28 cellular contexts compared by ENCODE assay signal in the genomic region with DNA sequence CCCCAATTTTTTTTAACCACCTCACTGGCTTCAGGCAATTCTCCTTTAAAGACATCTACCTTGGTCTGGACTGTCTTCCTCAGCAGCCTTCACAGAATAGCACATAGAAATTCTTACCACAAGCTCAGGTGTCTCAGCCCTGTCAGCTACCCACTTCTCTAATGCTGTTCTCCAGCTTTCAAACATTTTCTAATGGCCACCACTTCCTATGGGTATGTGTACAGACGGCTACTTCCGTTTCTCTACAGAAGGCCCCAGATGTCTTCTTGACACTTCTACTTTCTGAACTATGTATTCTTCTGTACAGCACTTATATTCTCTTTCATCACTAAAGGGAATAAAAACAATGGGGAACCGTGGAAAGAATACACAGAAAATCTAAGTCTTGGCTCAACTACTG. TPM values are rescaled to one million over a fixed set of nuclear protein-coding genes. Genes with fewer than 3 reads are reported as not detected.
DNase-seq lines count a peak whose midpoint lies in the region; ATAC-seq and TF ChIP-seq lines count a peak whose summit lies in the region.
"Had no signal": no experiment of that assay in that cellular context is flagged by ENCODE, and none has a peak within 500 bp of the region (broad histone marks: within the 10 kb centered on the region; RNA-seq: fewer than 3 reads in every experiment).

No MANE protein-coding gene starts in this region.

- ATAC-seq in left ventricle myocardium superior (peak; percentile 18), right cardiac atrium (no peak), Panc1 (no peak)
- ATAC-seq: activated T-helper 17 cell treated with anti-CD3 and anti-CD28 coated beads, Interleukin-2, amount 50 U/mL, for 72 hours; HCT116; naive thymus-derived CD8-positive, alpha-beta T cell; right lobe of liver had no signal

- WGBS in right cardiac atrium = 52% methylated on average over 3 of the region's 3 CpGs
- 90 to 95% methylated on average over 3 of the region's 3 CpGs for WGBS in GM23248 (ENCODE audit: low coverage in 1 of 2, low lambda C conversion rate in 2 of 2, missing lambda C conversion rate in 2 of 2), 2 experiments

- no peaks in the 10 kb centered on the region for H3K9me2 ChIP-seq in GM23248 (ENCODE audit: insufficient read depth)

- H3F3A ChIP-seq in GM23248 (ENCODE audit: insufficient read depth) = 0 out of 2 replicates have a peak, but pooled peaks cover 6% of the 10 kb centered on the region

- H2AFZ ChIP-seq in GM23248 = no peak overlapping the region
- H2AFZ ChIP-seq: parathyroid adenoma, PC-9 had no signal

- H3K9me3 Mint-ChIP-seq in type B pancreatic cell = no peaks in the 10 kb centered on the region
- H3K9me3 Mint-ChIP-seq: activated naive CD8-positive, alpha-beta T cell treated with anti-CD3 and anti-CD28 coated beads for 36 hours; activated T-helper 17 cell treated with anti-CD3 and anti-CD28 coated beads, Interleukin-2, amount 50 U/mL, for 72 hours; naive thymus-derived CD8-positive, alpha-beta T cell had no signal

- H3K27ac ChIP-seq in right cardiac atrium (ENCODE audit: low read length) (no peak overlapping the region), Panc1 (ENCODE audit: low read length) (no peak overlapping the region), GM23248 (no peak overlapping the region)
- H3K27ac ChIP-seq: dorsolateral prefrontal cortex, parathyroid adenoma, PC-9, right lobe of liver, SJSA1, VCaP had no signal

- TF ChIP-seq CTCF in Panc1 (IDR thresholded peaks at IDR 0.05) = no peak
- no peak for TF ChIP-seq CTCF in type B pancreatic cell (conservative IDR thresholded peaks at IDR 0.05)

- no peak overlapping the region for H3K4me2 ChIP-seq in GM23248 (ENCODE audit: unreplicated experiment)
- H3K4me2 ChIP-seq: PC-9 had no signal

- no peaks in the 10 kb centered on the region for H3K4me1 ChIP-seq in right cardiac atrium (ENCODE audit: control insufficient read depth, insufficient read depth, low read length)
- H3K4me1 ChIP-seq in Panc1 (ENCODE audit: control insufficient read depth, insufficient read depth, low read length) = peaks cover 24% of the 10 kb centered on the region
- H3K4me1 ChIP-seq in GM23248 (ENCODE audit: insufficient read depth) = peaks cover 34% of the 10 kb centered on the region
- H3K4me1 ChIP-seq: BE2C, parathyroid adenoma, right lobe of liver had no signal

- POLR2A ChIA-PET in Panc1 (lab: Charles Lee) = interaction anchor here (0.7 kb wide), 1 partner anchor 149 kb away, joined by 6 read pairs; no protein-coding TSS in a partner anchor

- H3K79me2 ChIP-seq in GM23248 (ENCODE audit: insufficient read depth) = peaks cover 28% of the 10 kb centered on the region
- H3K79me2 ChIP-seq: parathyroid adenoma had no signal

- peaks cover 4% of the 10 kb centered on the region for H3K36me3 Mint-ChIP-seq in type B pancreatic cell
- H3K36me3 Mint-ChIP-seq: activated naive CD8-positive, alpha-beta T cell treated with anti-CD3 and anti-CD28 coated beads for 36 hours; naive thymus-derived CD8-positive, alpha-beta T cell had no signal

- peak overlapping the region; percentile 1 for H3K27ac Mint-ChIP-seq in type B pancreatic cell
- H3K27ac Mint-ChIP-seq: activated naive CD8-positive, alpha-beta T cell treated with anti-CD3 and anti-CD28 coated beads for 36 hours; activated T-helper 17 cell treated with anti-CD3 and anti-CD28 coated beads, Interleukin-2, amount 50 U/mL, for 72 hours had no signal

- H3K36me3 ChIP-seq in Panc1 (ENCODE audit: control insufficient read depth, insufficient read depth, low read length) (no peaks in the 10 kb centered on the region), GM23248 (ENCODE audit: low read depth) (no peaks in the 10 kb centered on the region)
- H3K36me3 ChIP-seq: BE2C, right lobe of liver, SJSA1 had no signal

- H3K4me3 Mint-ChIP-seq in type B pancreatic cell = no peak overlapping the region
- H3K4me3 Mint-ChIP-seq: activated naive CD8-positive, alpha-beta T cell treated with anti-CD3 and anti-CD28 coated beads for 36 hours; activated T-helper 17 cell treated with anti-CD3 and anti-CD28 coated beads, Interleukin-2, amount 50 U/mL, for 72 hours; naive thymus-derived CD8-positive, alpha-beta T cell had no signal

- no peaks in the 10 kb centered on the region for H3K9me3 ChIP-seq in right cardiac atrium (ENCODE audit: control insufficient read depth, low read length)
- no peaks in the 10 kb centered on the region for H3K9me3 ChIP-seq in Panc1 (ENCODE audit: control insufficient read depth, insufficient read depth, low read depth, low read length)
- no peaks in the 10 kb centered on the region for H3K9me3 ChIP-seq in GM23248 (ENCODE audit: low read depth)
- H3K9me3 ChIP-seq: BE2C, right lobe of liver, SJSA1 had no signal

- H3K4me3 ChIP-seq in right cardiac atrium (ENCODE audit: low read length) (no peak overlapping the region), Panc1 (ENCODE audit: low read depth in 2 of 2, low read length in 2 of 2) (no peak overlapping the region), GM23248 (no peak overlapping the region)
- H3K4me3 ChIP-seq: dorsolateral prefrontal cortex, PC-9, right lobe of liver, SJSA1 had no signal

- H3K4me1 Mint-ChIP-seq in type B pancreatic cell (ENCODE audit: unreplicated experiment) = no peaks in the 10 kb centered on the region
- H3K4me1 Mint-ChIP-seq: activated naive CD8-positive, alpha-beta T cell treated with anti-CD3 and anti-CD28 coated beads for 36 hours; activated T-helper 17 cell treated with anti-CD3 and anti-CD28 coated beads, Interleukin-2, amount 50 U/mL, for 72 hours; naive thymus-derived CD8-positive, alpha-beta T cell had no signal

- no peak overlapping the region for H3K9ac ChIP-seq in GM23248
- H3K9ac ChIP-seq: parathyroid adenoma had no signal

- DNase-seq in left ventricle myocardium superior = no peak
- no peak for DNase-seq in right cardiac atrium
- peak; percentile 77 for DNase-seq in KBM-7
- DNase-seq in Panc1 (ENCODE audit: low read depth, low spot score) = no peak
- DNase-seq in type B pancreatic cell (ENCODE audit: extremely low spot score, unreplicated experiment) = no peak
- DNase-seq in HPDE6-E6E7 (ENCODE audit: extremely low spot score) = no peak
- no peak for DNase-seq in GM19240 (ENCODE audit: insufficient read length, low spot score)
- DNase-seq in GM23248 = no peak
- DNase-seq: activated CD4-positive, alpha-beta T cell treated with anti-CD3 and anti-CD28 coated beads, Interleukin-2, amount 50 U/mL, for 4 hours; activated CD8-positive, alpha-beta memory T cell treated with anti-CD3 and anti-CD28 coated beads, Interleukin-2, amount 50 U/mL, for 4 hours; activated naive CD8-positive, alpha-beta T cell treated with anti-CD3 and anti-CD28 coated beads for 36 hours; BE2C; Calu3; central memory CD4-positive, alpha-beta T cell; dorsolateral prefrontal cortex; naive thymus-derived CD8-positive, alpha-beta T cell; NCI-H1048; NCI-H187; NCI-H748 treated with DMSO at 0.1 percent for 48 hours; PC-9; right lobe of liver; stimulated activated CD4-positive, alpha-beta T cell treated with anti-CD3 and anti-CD28 coated beads, Interleukin-15, amount 100 ng/mL, for 24 hours; stimulated activated CD8-positive, alpha-beta memory T cell treated with anti-CD3 and anti-CD28 coated beads, Interleukin-4, amount 100 ng/mL, for 48 hours had no signal

- H3K27me3 ChIP-seq in right cardiac atrium (ENCODE audit: control insufficient read depth, insufficient read depth) = no peaks in the 10 kb centered on the region
- H3K27me3 ChIP-seq in Panc1 (ENCODE audit: control insufficient read depth, insufficient read depth, low read length) = no peaks in the 10 kb centered on the region
- no peaks in the 10 kb centered on the region for H3K27me3 ChIP-seq in GM23248 (replicated peaks; ENCODE audit: insufficient read depth)
- H3K27me3 ChIP-seq: BE2C, right lobe of liver, SJSA1 had no signal

- TSS peak; percentile 15 for BruUV-seq in Panc1 (replicated peaks; lab: Mats Ljungman, UMichigan)

- no peaks in the 10 kb centered on the region for H4K20me1 ChIP-seq in GM23248 (ENCODE audit: insufficient read depth)

- in situ Hi-C loops in KBM-7 (cut with MboI; ENCODE audit: low pct_unique_long_range_greater_than_20kb, low sequenced_read_pairs) (no loop called here), Panc1 (cut with HindIII; ENCODE audit: low pct_unique_long_range_greater_than_20kb, low sequenced_read_pairs) (no loop called here), GM23248 (cut with MboI) (no loop called here)

- intact Hi-C loops in left ventricle myocardium superior (cut with micrococcal nuclease) = no loop called here
- intact Hi-C loops in right cardiac atrium (cut with DNase I) = no loop called here
- intact Hi-C loops in Panc1 (cut with micrococcal nuclease; ENCODE audit: unreplicated experiment) = no loop called here

- H3K27me3 Mint-ChIP-seq in type B pancreatic cell = no peaks in the 10 kb centered on the region
- H3K27me3 Mint-ChIP-seq: activated naive CD8-positive, alpha-beta T cell treated with anti-CD3 and anti-CD28 coated beads for 36 hours; activated T-helper 17 cell treated with anti-CD3 and anti-CD28 coated beads, Interleukin-2, amount 50 U/mL, for 72 hours had no signal

- CTCF ChIA-PET in Panc1 (lab: Charles Lee) = no interaction called here

RNA-seq across cellular contexts. Expression of gene OPHN1, which starts 13.4 kb away (rescaled TPM):
- total RNA-seq in left ventricle myocardium superior = 3.8 TPM
- 1 to 10 TPM; 4.1 to 5.2 (median 4.9) TPM for total RNA-seq in right cardiac atrium
- 1.1 TPM for polyA plus RNA-seq in right cardiac atrium
- total RNA-seq in Panc1 (2021; ENCODE audit: unreplicated experiment) = 8.8 TPM
- polyA plus RNA-seq in Panc1 (2012; ENCODE audit: insufficient read length) = 7.7 TPM
- total RNA-seq in type B pancreatic cell (ENCODE audit: low replicate concordance) = 5.6 and 7.4 TPM in 2 replicates
- 4.5 and 5.3 TPM in 2 replicates for total RNA-seq in GM23248 (2014; rRNA removed; shearing (Covaris generic))
- 3.3 and 4.3 TPM in 2 replicates for polyA plus RNA-seq in GM23248 (2016; fragmentation: Nextera tagmentation; extraction: Ambion mirVana)
- total RNA-seq: activated naive CD8-positive, alpha-beta T cell treated with anti-CD3 and anti-CD28 coated beads for 36 hours had no signal
- polyA plus RNA-seq: naive thymus-derived CD8-positive, alpha-beta T cell had no signal
